Comparison of ENCODE assay signal across 12 cellular contexts in genomic region chr1:64856564-64856963, GRCh38.
DNase-seq lines count a peak whose midpoint lies in the region; FAIRE-seq and TF ChIP-seq lines count a peak whose summit lies in the region.
"Had no signal": no experiment of that assay in that cellular context is flagged by ENCODE, and none has a peak within 500 bp of the region (broad histone marks: within the 10 kb centered on the region; RNA-seq: fewer than 3 reads in every experiment).

No MANE protein-coding gene starts in this region.

- DNase-seq in G401 (ENCODE audit: low spot score) = peak; percentile 87
- peak; percentile 72 for DNase-seq in NCI-H2029 (lab: John Stamatoyannopoulos, UW)
- DNase-seq in cerebellum (ENCODE audit: low spot score) = peak; percentile 42
- no peak for DNase-seq in neural crest cell (ENCODE audit: low read depth, low spot score)
- DNase-seq in activated CD4-positive, alpha-beta memory T cell treated with anti-CD3 and anti-CD28 coated beads for 36 hours = no peak
- no peak for DNase-seq in GM12892 (ENCODE audit: insufficient read length)
- DNase-seq in activated gamma-delta T cell treated with Interleukin-2 at 50 U/mL for 16 hours = no peak
- DNase-seq: activated CD8-positive, alpha-beta memory T cell treated with anti-CD3 and anti-CD28 coated beads, Interleukin-2, amount 50 U/mL, for 4 hours; DMS79 treated with DMSO at 0.1 percent for 48 hours; NCI-H774; stimulated activated naive B cell treated with anti-CD40 and anti-IgM and Interleukin-4, amounts not matched to agents 10 μg/mL and 1 μg/mL and 100 μg/mL, for 72 hours had no signal

- CTCF ChIA-PET in activated CD4-positive, alpha-beta memory T cell treated with anti-CD3 and anti-CD28 coated beads for 36 hours (lab: Charles Lee) = no interaction called here

- no peak for TF ChIP-seq CTCF in neural crest cell (conservative IDR thresholded peaks at IDR 0.05)

- H3K4me3 Mint-ChIP-seq in neural crest cell = no peak overlapping the region
- no peak overlapping the region for H3K4me3 Mint-ChIP-seq in activated CD4-positive, alpha-beta memory T cell treated with anti-CD3 and anti-CD28 coated beads for 36 hours
- H3K4me3 Mint-ChIP-seq: stimulated activated naive B cell treated with anti-CD40 and anti-IgM and Interleukin-4, amounts not matched to agents 10 μg/mL and 1 μg/mL and 100 μg/mL, for 72 hours had no signal

- no peak for TF ChIP-seq POLR2A in GM12892 (IDR thresholded peaks at IDR 0.05; ENCODE audit: low read depth, low read length)

- peak overlapping the region; percentile 19 for H3K27ac Mint-ChIP-seq in neural crest cell (ENCODE audit: unreplicated experiment)
- no peak overlapping the region for H3K27ac Mint-ChIP-seq in activated CD4-positive, alpha-beta memory T cell treated with anti-CD3 and anti-CD28 coated beads for 36 hours

- in situ Hi-C loops in G401 (cut with HindIII; ENCODE audit: low sequenced_read_pairs) = no loop called here

- intact Hi-C loops in activated CD4-positive, alpha-beta memory T cell treated with anti-CD3 and anti-CD28 coated beads for 36 hours (cut with micrococcal nuclease) = no loop called here

- POLR2A ChIA-PET in activated CD4-positive, alpha-beta memory T cell treated with anti-CD3 and anti-CD28 coated beads for 36 hours (lab: Charles Lee) = no interaction called here

- no peak for FAIRE-seq in GM12892 (lab: Jason Lieb, UNC)

- no peaks in the 10 kb centered on the region for H3K27me3 Mint-ChIP-seq in neural crest cell (ENCODE audit: low read depth)
- H3K27me3 Mint-ChIP-seq in activated CD4-positive, alpha-beta memory T cell treated with anti-CD3 and anti-CD28 coated beads for 36 hours = no peaks in the 10 kb centered on the region
- H3K27me3 Mint-ChIP-seq: stimulated activated naive B cell treated with anti-CD40 and anti-IgM and Interleukin-4, amounts not matched to agents 10 μg/mL and 1 μg/mL and 100 μg/mL, for 72 hours had no signal

- no peaks in the 10 kb centered on the region for H3K9me3 Mint-ChIP-seq in neural crest cell
- H3K9me3 Mint-ChIP-seq in activated CD4-positive, alpha-beta memory T cell treated with anti-CD3 and anti-CD28 coated beads for 36 hours = no peaks in the 10 kb centered on the region
- H3K9me3 Mint-ChIP-seq: IgD-negative memory B cell; stimulated activated naive B cell treated with anti-CD40 and anti-IgM and Interleukin-4, amounts not matched to agents 10 μg/mL and 1 μg/mL and 100 μg/mL, for 72 hours had no signal

- peaks cover 7% of the 10 kb centered on the region for H3K4me1 Mint-ChIP-seq in neural crest cell
- peaks cover 8% of the 10 kb centered on the region for H3K4me1 Mint-ChIP-seq in activated CD4-positive, alpha-beta memory T cell treated with anti-CD3 and anti-CD28 coated beads for 36 hours (ENCODE audit: low read depth)

- H3K36me3 Mint-ChIP-seq in neural crest cell (ENCODE audit: low read depth) = peaks cover 9% of the 10 kb centered on the region
- H3K36me3 Mint-ChIP-seq in activated CD4-positive, alpha-beta memory T cell treated with anti-CD3 and anti-CD28 coated beads for 36 hours = peaks cover 42% of the 10 kb centered on the region
- H3K36me3 Mint-ChIP-seq: IgD-negative memory B cell had no signal

Comparison
In these comparisons a context has a peak if more than half of its experiments do, and no peak if none do; other contexts are left out.
1. DNase-seq: peak in G401 (single experiment), NCI-H2029 (single experiment) and cerebellum (single experiment); none in neural crest cell (single experiment), activated CD4-positive, alpha-beta memory T cell treated with anti-CD3 and anti-CD28 coated beads for 36 hours (single experiment), GM12892 (single experiment) and activated gamma-delta T cell treated with Interleukin-2 at 50 U/mL for 16 hours (single experiment).